8 cellular contexts compared by ENCODE assay signal in genomic region chr9:121399883-121400607, GRCh38. TPM values are rescaled to one million over a fixed set of nuclear protein-coding genes. Genes with fewer than 3 reads are reported as not detected.
DNase-seq lines count a peak whose midpoint lies in the region; ATAC-seq, FAIRE-seq and TF ChIP-seq lines count a peak whose summit lies in the region.

No MANE protein-coding gene starts in this region.

- peak; percentile 97 for FAIRE-seq in GM12878 (lab: Jason Lieb, UNC)

- H3K79me2 ChIP-seq in HCT116 (ENCODE audit: insufficient read depth, low read length) (no peaks in the 10 kb centered on the region), GM12878 (ENCODE audit: control insufficient read depth, insufficient read depth, low read length) (no peaks in the 10 kb centered on the region)

- intact Hi-C loops in HCT116 (cut with micrococcal nuclease), result loop anchor here (1.0 to 2.0 kb wide), 5 partner anchors 80 to 643 kb away; no protein-coding TSS in a partner anchor
- intact Hi-C loops in GM12878 (cut with micrococcal nuclease; ENCODE audit: unreplicated experiment), result loop anchor here (1.0 to 10.0 kb wide), 4 partner anchors 80 to 655 kb away; no protein-coding TSS in a partner anchor
- intact Hi-C loops in stomach (cut with DNase I; ENCODE audit: low total_unique reads), result loop anchor here (5.0 kb wide), 1 partner anchor 178 kb away; no protein-coding TSS in a partner anchor

- H3K36me3 ChIP-seq in HCT116 (ENCODE audit: control insufficient read depth in 1 of 2, insufficient read depth in 2 of 2, low read length in 2 of 2), result no peaks in the 10 kb centered on the region
- no peaks in the 10 kb centered on the region for H3K36me3 ChIP-seq in GM12878 (ENCODE audit: control insufficient read depth in 2 of 2, insufficient read depth in 2 of 2, low read length in 1 of 2)
- H3K36me3 ChIP-seq in stomach, result no peaks in the 10 kb centered on the region

- H3K9me2 ChIP-seq in HCT116 (ENCODE audit: insufficient read depth), result no peaks in the 10 kb centered on the region

- TF ChIP-seq POLR2A in HCT116 (IDR thresholded peaks at IDR 0.05; ENCODE audit: borderline replicate concordance, extremely low read depth, insufficient read depth, insufficient read length) (no peak), GM12878 (IDR thresholded peaks at IDR 0.05; ENCODE audit: low read depth, low read length) (no peak), stomach (IDR thresholded peaks at IDR 0.05) (no peak)

- H3K4me2 ChIP-seq in HCT116 (ENCODE audit: low read length) (peak overlapping the region; percentile 53), GM12878 (ENCODE audit: control insufficient read depth, insufficient read depth) (no peak overlapping the region)

- H4K20me1 ChIP-seq in HCT116 (ENCODE audit: insufficient read depth) (no peaks in the 10 kb centered on the region), GM12878 (ENCODE audit: control insufficient read depth, insufficient read depth) (no peaks in the 10 kb centered on the region)

- CTCF ChIA-PET in HCT116 (lab: Charles Lee), result interaction anchor here (0.6 to 4.7 kb wide), 12 partner anchors 14 to 644 kb away, joined by 3 to 42 read pairs (median 5); no protein-coding TSS in a partner anchor
- CTCF ChIA-PET in GM12878 (lab: Yijun Ruan, JAX), result interaction anchor here (0.7 to 8.2 kb wide), 26 partner anchors 12 to 1014 kb away, joined by 3 to 318 read pairs (median 4); no protein-coding TSS in a partner anchor

- 21% methylated on average over 9 of the region's 9 CpGs for WGBS in GM12878 (ENCODE audit: insufficient coverage, insufficient replicate concordance, low lambda C conversion rate, missing lambda C conversion rate)
- 25 to 27% (median 26%) methylated on average over 9 of the region's 9 CpGs for WGBS in stomach, 5 donors

- TF ChIP-seq EP300 in GM12878 (IDR thresholded peaks at IDR 0.05; ENCODE audit: borderline replicate concordance in 1 of 2, control insufficient read depth in 1 of 2, low read depth in 2 of 2, low read length in 2 of 2) (no peak), stomach (IDR thresholded peaks at IDR 0.05) (no peak)

- H3K4me1 ChIP-seq in HCT116 (ENCODE audit: control insufficient read depth in 1 of 2, insufficient read depth in 2 of 2, low read length in 2 of 2), result peaks cover 0 to 3% of the 10 kb centered on the region in 2 experiments; a peak in 1 of 4 replicates
- H3K4me1 ChIP-seq in GM12878 (ENCODE audit: control insufficient read depth, insufficient read depth, low read length), result no peaks in the 10 kb centered on the region
- peaks cover 0 to 8% (median 0%) of the 10 kb centered on the region in 4 donors for H3K4me1 ChIP-seq in stomach

- peak overlapping the region; percentile 89 for H2AFZ ChIP-seq in HCT116 (ENCODE audit: low read depth, low read length, poor library complexity, severe bottlenecking)
- H2AFZ ChIP-seq in GM12878 (ENCODE audit: control insufficient read depth, low read depth, low read length), result no peak overlapping the region

- ATAC-seq in HCT116, result peak; percentile 84
- peak; percentile 80 for ATAC-seq in GM12878
- no peak for ATAC-seq in HG03521 (IDR thresholded peaks at IDR 0.05; ENCODE audit: unreplicated experiment)

- SMC1A ChIA-PET in GM12878 (lab: Charles Lee; ENCODE audit: uncharacterized antibody, unreplicated experiment), result interaction anchor here (0.8 to 8.3 kb wide), 15 partner anchors 14 to 419 kb away, joined by 3 to 147 read pairs (median 4); no protein-coding TSS in a partner anchor

- H3K27ac ChIP-seq in HCT116 (ENCODE audit: low read depth, low read length), result no peak overlapping the region
- no peak overlapping the region for H3K27ac ChIP-seq in GM12878 (ENCODE audit: control insufficient read depth, insufficient read depth)
- H3K27ac ChIP-seq in stomach, result no peak overlapping the region

- RAD21 ChIA-PET in HCT116 (lab: Charles Lee; ENCODE audit: low non-redundant PET in 1 of 2, low total read pairs in 2 of 2, uncharacterized antibody in 2 of 2, unreplicated experiment in 2 of 2), result interaction anchor here (0.7 to 1.5 kb wide), 4 partner anchors 80 to 187 kb away, joined by 3 to 9 read pairs (median 4); no protein-coding TSS in a partner anchor
- RAD21 ChIA-PET in GM12878 (lab: Charles Lee; ENCODE audit: unreplicated experiment), result interaction anchor here (0.7 to 7.3 kb wide), 8 partner anchors 15 to 187 kb away, joined by 3 to 106 read pairs (median 3); no protein-coding TSS in a partner anchor

- POLR2A ChIA-PET in HCT116 (lab: Charles Lee), result no interaction called here
- POLR2A ChIA-PET in GM12878 (lab: Charles Lee), result no interaction called here

- peak; percentile 64 for DNase-seq in COR-L47 (lab: John Stamatoyannopoulos, UW)
- peak; percentile 74 for DNase-seq in HCT116 (ENCODE audit: low read depth, low spot score)
- DNase-seq in NCI-H524 (lab: John Stamatoyannopoulos, UW), result peak; percentile 51 to 83
- peak; percentile 26 for DNase-seq in GM12878 (ENCODE audit: low read depth, low spot score)
- DNase-seq in iPS-NIHi7 (ENCODE audit: extremely low spot score), result peak; percentile 33
- no peak for DNase-seq in stomach
- DNase-seq in NCI-H187 treated with DMSO at 0.1 percent for 48 hours (lab: John Stamatoyannopoulos, UW), result no peak

- BruUV-seq in HCT116 (replicated peaks; lab: Mats Ljungman, UMichigan) (no TSS peak), GM12878 (replicated peaks; lab: Mats Ljungman, UMichigan) (no TSS peak)

- in situ Hi-C loops in GM12878 (cut with MboI), result loop anchor here (5.0 kb wide), 2 partner anchors 83 to 183 kb away; no protein-coding TSS in a partner anchor

- H3K27me3 ChIP-seq in HCT116 (ENCODE audit: insufficient read depth, low read length) (no peaks in the 10 kb centered on the region), GM12878 (replicated peaks in 1 of 2; ENCODE audit: control insufficient read depth in 2 of 2, insufficient read depth in 2 of 2, low read length in 1 of 2) (no peaks in the 10 kb centered on the region), stomach (no peaks in the 10 kb centered on the region)

- peak; percentile 91 for TF ChIP-seq RAD21 in HCT116 (IDR thresholded peaks at IDR 0.05; ENCODE audit: low read depth)
- peak; percentile 79 for TF ChIP-seq RAD21 in GM12878 (IDR thresholded peaks at IDR 0.05; ENCODE audit: insufficient read depth, low read depth, low read length)

- H3K4me3 ChIP-seq in HCT116 (replicated peaks in 1 of 2; ENCODE audit: low read depth in 1 of 2, low read length in 2 of 2), result no peak overlapping the region
- no peak overlapping the region for H3K4me3 ChIP-seq in GM12878
- no peak overlapping the region for H3K4me3 ChIP-seq in stomach

- peak; percentile 41 to 93 (median 73) for TF ChIP-seq CTCF in HCT116 (IDR thresholded peaks at IDR 0.05 in 2 of 3, conservative IDR thresholded peaks at IDR 0.05 in 1 of 3; ENCODE audit: borderline replicate concordance in 1 of 3, insufficient read depth in 1 of 3, low read depth in 2 of 3, low read length in 2 of 3)
- peak; percentile 33 to 68 (median 46); a peak in 5 of 6 replicates for TF ChIP-seq CTCF in GM12878 (IDR thresholded peaks at IDR 0.05 in 2 of 3, conservative IDR thresholded peaks at IDR 0.05 in 1 of 3; ENCODE audit: control insufficient read depth in 2 of 3, extremely low read depth in 1 of 3, insufficient read depth in 1 of 3, low read depth in 3 of 3, low read length in 3 of 3)
- TF ChIP-seq CTCF in stomach (IDR thresholded peaks at IDR 0.05), result peak in 5 of 7 experiments; percentile 51 to 86 (median 69)

- H3K9me3 ChIP-seq in HCT116 (ENCODE audit: control insufficient read depth in 1 of 2, insufficient read depth in 1 of 2, low read depth in 1 of 2, low read length in 2 of 2), result no peaks in the 10 kb centered on the region
- no peaks in the 10 kb centered on the region for H3K9me3 ChIP-seq in GM12878 (replicated peaks; ENCODE audit: control insufficient read depth, insufficient read depth, low read length)
- H3K9me3 ChIP-seq in stomach, result no peaks in the 10 kb centered on the region

- H3K9ac ChIP-seq in HCT116 (ENCODE audit: low read length) (no peak overlapping the region), GM12878 (ENCODE audit: control insufficient read depth, insufficient read depth, low read length) (no peak overlapping the region)

TF ChIP-seq in HCT116, 20 proteins besides CTCF, POLR2A, EP300 and RAD21 (continues in another document):
- TF ChIP-seq SIN3A (IDR thresholded peaks at IDR 0.05; ENCODE audit: low read depth) (peak; percentile 32; the same call in 1 of the 2 replicates), CBX3 (IDR thresholded peaks at IDR 0.05; ENCODE audit: low read depth) (peak; percentile 24; the same call in 1 of the 2 replicates), JUND (IDR thresholded peaks at IDR 0.05) (0 out of 2 replicates have a peak, but pooled peaks have one; percentile 12)

TF ChIP-seq in GM12878, 131 proteins besides CTCF, POLR2A, EP300 and RAD21:
- TF ChIP-seq ZNF24 (IDR thresholded peaks at IDR 0.05) (peak; percentile 93), SMC3 (IDR thresholded peaks at IDR 0.05; ENCODE audit: borderline replicate concordance, low read length) (peak; percentile 86), POU2F2 (IDR thresholded peaks at IDR 0.05; ENCODE audit: borderline replicate concordance, low read depth, low read length) (no peak)

RNA-seq across cellular contexts. Expression of gene STOM, which starts 30.0 kb away (rescaled TPM):
- total RNA-seq in HCT116 (2021; ENCODE audit: unreplicated experiment) (22.4 TPM), GM12878 (2014; rRNA removed) (36.0 and 43.0 TPM in 2 replicates), GM12878 (2014; rRNA removed; fragmentation: Illumina TruSeq; extraction: Trizol) (45.0 and 45.4 TPM in 2 replicates), GM12878 (2021) (47.4 and 49.8 TPM in 2 replicates), stomach (100 to 1,000 TPM in 4 of 5 donors, 10 to 100 TPM in 1; 85.7 to 238 (median 137) TPM)
- polyA plus RNA-seq in HCT116 (2012), result 13.6 and 16.1 TPM in 2 replicates
- total RNA-seq in GM12878 (2013; cell fraction: nucleolus; rRNA removed), result 18.3 and 21.1 TPM in 2 replicates
- 25.0 TPM for polyA plus RNA-seq in GM12878 (2011; ENCODE audit: low read depth)
- polyA plus RNA-seq in GM12878 (2011; rRNA removed) (6.7 and 7.6 TPM in 2 replicates), GM12878 (2014; fragmentation: Illumina TruSeq; extraction: Trizol) (41.2 and 50.9 TPM in 2 replicates), GM12878 (2014; fragmentation: Nextera tagmentation; extraction: Ambion mirVana) (10 to 100 TPM; 20.6 to 34.5 TPM), GM12878 (2014; rRNA removed) (33.2 and 38.3 TPM in 2 replicates), GM12878 (2016; fragmentation: Nextera tagmentation; extraction: Ambion mirVana) (10 to 100 TPM; 42.6 to 44.0 TPM), stomach (100 to 1,000 TPM in 1 of 3 donors, 10 to 100 TPM in 2; 35.3 to 174 (median 45.6) TPM)
- polyA plus RNA-seq in GM12878 (2011; cell fraction: cytosol; rRNA removed), result 3.5 and 4.1 TPM in 2 replicates
- 1.1 and 1.3 TPM in 2 replicates for polyA plus RNA-seq in GM12878 (2011; cell fraction: nucleus; rRNA removed)
- 19.0 and 20.2 TPM in 2 replicates for polyA plus RNA-seq in GM12878 (2012)
- polyA minus RNA-seq in GM12878 (2011; rRNA and poly(A)+ RNA removed), result 1.9 and 3.0 TPM in 2 replicates
- 2.0 and 3.7 TPM in 2 replicates for polyA minus RNA-seq in GM12878 (2011; cell fraction: cytosol; rRNA and poly(A)+ RNA removed)
- polyA minus RNA-seq in GM12878 (2011; cell fraction: nucleus; rRNA and poly(A)+ RNA removed), result 0.48 and 1.3 TPM in 2 replicates

Comparison
In these comparisons a context has a peak if more than half of its experiments do, and no peak if none do; other contexts are left out.
1. DNase-seq: peak in COR-L47 (single experiment), HCT116 (single experiment), NCI-H524 (2 of 2), GM12878 (single experiment) and iPS-NIHi7 (single experiment); none in stomach (single experiment) and NCI-H187 treated with DMSO at 0.1 percent for 48 hours (single experiment).
2. Peak in every context shown above with its lines, with median percentiles within 50 percentile points of each other: CTCF ChIP-seq.